In the genomic region with DNA sequence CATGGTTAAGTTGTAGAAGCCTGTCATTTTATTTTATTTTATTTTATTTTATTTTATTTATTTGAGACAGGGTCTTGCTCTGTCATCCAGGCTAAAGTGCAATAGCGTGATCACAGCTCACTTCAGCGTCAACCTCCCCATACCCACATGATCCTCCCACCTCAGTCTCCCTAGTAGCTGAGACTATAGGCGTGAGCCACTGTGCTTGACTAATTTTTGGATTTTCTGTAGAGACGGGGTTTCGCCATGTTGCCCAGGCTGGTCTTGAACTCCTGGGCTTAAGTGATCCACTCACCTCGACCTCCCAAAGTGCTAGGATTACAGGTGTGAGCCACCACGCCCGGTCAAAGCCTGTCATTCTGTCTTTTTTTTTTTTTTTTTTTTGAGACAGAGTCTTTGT, we compare ENCODE assay signal across 1 cellular context. TPM values are rescaled to one million over a fixed set of nuclear protein-coding genes. Genes with fewer than 3 reads are reported as not detected.
"Had no signal": no experiment of that assay in that cellular context is flagged by ENCODE, and none has a peak within 500 bp of the region (broad histone marks: within the 10 kb centered on the region; RNA-seq: fewer than 3 reads in every experiment).

No MANE protein-coding gene starts in this region.

RNA-seq across cellular contexts. Expression of gene BICDL1, which starts 8.3 kb away (rescaled TPM):
- total RNA-seq: dermis blood vessel endothelial cell had no signal
